Comparison of ENCODE assay signal across 9 cellular contexts in the genomic region with DNA sequence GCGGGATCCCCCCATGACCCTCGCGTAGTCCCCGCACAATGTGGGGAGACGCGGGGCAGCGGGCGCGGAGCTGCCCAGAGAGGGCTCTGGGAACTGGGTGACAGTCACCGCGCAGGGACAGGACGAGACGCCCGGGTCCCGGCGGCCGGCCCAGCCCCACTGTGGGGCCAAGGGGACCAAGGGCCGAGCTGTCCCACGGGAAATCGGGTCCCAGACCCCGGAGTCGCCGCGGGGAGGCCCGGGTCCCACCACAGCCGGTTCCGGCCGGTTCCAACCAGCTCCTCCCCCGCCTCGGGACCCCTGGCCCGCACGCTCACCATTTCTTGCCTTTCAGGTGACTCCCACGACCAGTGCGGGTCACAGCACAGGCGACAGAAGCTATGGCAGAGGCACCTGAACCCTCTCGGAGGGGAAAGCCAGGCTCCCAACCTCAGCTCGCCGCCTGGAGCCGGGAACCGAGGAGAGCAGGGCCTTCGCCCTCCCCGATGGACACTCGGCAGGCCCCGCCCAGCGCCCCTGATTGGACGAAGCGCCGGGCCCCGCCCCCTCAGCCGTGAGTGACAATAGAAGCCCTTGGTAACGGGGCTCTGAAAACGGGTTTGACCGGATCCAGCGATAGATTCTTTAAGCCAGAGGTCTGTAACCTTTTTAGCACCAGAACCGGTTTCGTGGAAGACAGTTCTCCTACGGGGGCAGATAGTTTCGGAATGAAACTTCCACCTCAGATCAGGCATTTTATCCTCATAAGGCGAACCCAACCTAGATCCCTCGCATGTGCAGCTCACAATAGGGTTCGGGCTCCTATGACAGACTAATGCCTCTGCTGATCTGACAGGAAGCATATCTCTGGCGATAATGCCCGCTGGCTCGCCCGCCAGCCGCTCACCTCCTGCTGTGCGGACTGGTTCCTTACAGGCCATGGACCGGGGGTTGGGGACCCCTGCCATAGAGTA. TPM values are rescaled to one million over a fixed set of nuclear protein-coding genes. Genes with fewer than 3 reads are reported as not detected.
DNase-seq lines count a peak whose midpoint lies in the region; ATAC-seq and TF ChIP-seq lines count a peak whose summit lies in the region.
"Had no signal": no experiment of that assay in that cellular context is flagged by ENCODE, and none has a peak within 500 bp of the region (broad histone marks: within the 10 kb centered on the region; RNA-seq: fewer than 3 reads in every experiment).

A gene (minus strand): TSS at position 460 of the 953 bp plus-strand sequence. CDS start 140 bp downstream, at position 320.

- intact Hi-C loops in Right ventricle myocardium inferior (cut with DNase I), result no loop called here
- intact Hi-C loops in testis (cut with DNase I; ENCODE audit: low total_unique reads), result no loop called here

- DNase-seq in SW 1271 (lab: John Stamatoyannopoulos, UW) (peak; percentile 72 to 93), adipocyte (ENCODE audit: low read depth) (peak; percentile 97), Right ventricle myocardium inferior (ENCODE audit: missing footprints) (peak; percentile 97), omental fat pad (ENCODE audit: low spot score) (peak; percentile 94), testis (peak; percentile 98)

- no peak for TF ChIP-seq CTCF in C4-2B (conservative IDR thresholded peaks at IDR 0.05)
- no peak for TF ChIP-seq CTCF in omental fat pad (IDR thresholded peaks at IDR 0.05)
- no peak for TF ChIP-seq CTCF in testis (IDR thresholded peaks at IDR 0.05)

- ATAC-seq in GM19463 (IDR thresholded peaks at IDR 0.05; ENCODE audit: unreplicated experiment) (peak; percentile 96), Right ventricle myocardium inferior (peak; percentile 100), omental fat pad (ENCODE audit: low FRiP score) (peak; percentile 99)

- peaks cover 8% of the 10 kb centered on the region for H3K4me1 ChIP-seq in adipocyte (ENCODE audit: control insufficient read depth, insufficient read depth, low read length)
- H3K4me1 ChIP-seq in testis, result peaks cover 7% of the 10 kb centered on the region

- H3K27ac ChIP-seq in C4-2B, result peak within 1 kb of the TSS; percentile 79
- peak within 1 kb of the TSS; percentile 90 to 93 for H3K27ac ChIP-seq in testis
- H3K27ac ChIP-seq: KMS-11 had no signal

- TF ChIP-seq RAD21 in Ishikawa (IDR thresholded peaks at IDR 0.05; ENCODE audit: low read depth), result no peak

- H3K36me3 ChIP-seq in adipocyte (ENCODE audit: control insufficient read depth, insufficient read depth, low read length, severe bottlenecking) (no peaks in the 10 kb centered on the region), testis (ENCODE audit: low read depth, missing control alignments) (no peaks in the 10 kb centered on the region)

- no peaks in the 10 kb centered on the region for H3K27me3 ChIP-seq in adipocyte (replicated peaks; ENCODE audit: control insufficient read depth, insufficient read depth, low read length)
- no peaks in the 10 kb centered on the region for H3K27me3 ChIP-seq in testis

- TF ChIP-seq EP300 in Ishikawa (IDR thresholded peaks at IDR 0.05; ENCODE audit: borderline replicate concordance), result no peak; the same call in 1 of the 2 replicates

- peak; percentile 79 for TF ChIP-seq POLR2A in testis (IDR thresholded peaks at IDR 0.05)

- H3K9me3 ChIP-seq in adipocyte (ENCODE audit: control insufficient read depth, low read length), result no peaks in the 10 kb centered on the region
- no peaks in the 10 kb centered on the region for H3K9me3 ChIP-seq in testis

- WGBS in testis, 2 donors, result 0 to 1% methylated on average over 11 to 68 of the region's 68 CpGs

- H3K4me3 ChIP-seq in adipocyte (ENCODE audit: low read length), result peak within 1 kb of the TSS; percentile 91
- peak within 1 kb of the TSS; percentile 85 to 91 for H3K4me3 ChIP-seq in testis

- peak within 1 kb of the TSS; percentile 89 for H3K9ac ChIP-seq in adipocyte (ENCODE audit: low read length)
- H3K9ac ChIP-seq: KMS-11 had no signal

TF ChIP-seq in Ishikawa, 13 proteins besides CTCF, POLR2A, EP300 and RAD21:
- no peak for TF ChIP-seq CEBPB (IDR thresholded peaks at IDR 0.05)
- no peak for TF ChIP-seq YY1 (IDR thresholded peaks at IDR 0.05; ENCODE audit: low read depth)
- no peak for TF ChIP-seq EGR1 (IDR thresholded peaks at IDR 0.05)
- peak; percentile 69 for TF ChIP-seq TAF1 (IDR thresholded peaks at IDR 0.05; ENCODE audit: low read depth)
- peak; percentile 66 for TF ChIP-seq TCF12 (IDR thresholded peaks at IDR 0.05; ENCODE audit: low read depth)
- TF ChIP-seq, protein P1, sequence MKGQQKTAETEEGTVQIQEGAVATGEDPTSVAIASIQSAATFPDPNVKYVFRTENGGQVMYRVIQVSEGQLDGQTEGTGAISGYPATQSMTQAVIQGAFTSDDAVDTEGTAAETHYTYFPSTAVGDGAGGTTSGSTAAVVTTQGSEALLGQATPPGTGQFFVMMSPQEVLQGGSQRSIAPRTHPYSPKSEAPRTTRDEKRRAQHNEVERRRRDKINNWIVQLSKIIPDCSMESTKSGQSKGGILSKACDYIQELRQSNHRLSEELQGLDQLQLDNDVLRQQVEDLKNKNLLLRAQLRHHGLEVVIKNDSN (IDR thresholded peaks at IDR 0.05), result no peak
- peak; percentile 46; the same call in 1 of the 2 replicates for TF ChIP-seq ZBTB7A (IDR thresholded peaks at IDR 0.05; ENCODE audit: low read depth)
- no peak for TF ChIP-seq CREB1 (IDR thresholded peaks at IDR 0.05; ENCODE audit: low read depth)
- TF ChIP-seq, protein P2, sequence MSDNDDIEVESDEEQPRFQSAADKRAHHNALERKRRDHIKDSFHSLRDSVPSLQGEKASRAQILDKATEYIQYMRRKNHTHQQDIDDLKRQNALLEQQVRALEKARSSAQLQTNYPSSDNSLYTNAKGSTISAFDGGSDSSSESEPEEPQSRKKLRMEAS (IDR thresholded peaks at IDR 0.05), result peak; percentile 45; the same call in 1 of the 2 replicates
- no peak for TF ChIP-seq NFIC (IDR thresholded peaks at IDR 0.05)
- TF ChIP-seq TEAD4 (IDR thresholded peaks at IDR 0.05), result no peak
- TF ChIP-seq, protein P3, sequence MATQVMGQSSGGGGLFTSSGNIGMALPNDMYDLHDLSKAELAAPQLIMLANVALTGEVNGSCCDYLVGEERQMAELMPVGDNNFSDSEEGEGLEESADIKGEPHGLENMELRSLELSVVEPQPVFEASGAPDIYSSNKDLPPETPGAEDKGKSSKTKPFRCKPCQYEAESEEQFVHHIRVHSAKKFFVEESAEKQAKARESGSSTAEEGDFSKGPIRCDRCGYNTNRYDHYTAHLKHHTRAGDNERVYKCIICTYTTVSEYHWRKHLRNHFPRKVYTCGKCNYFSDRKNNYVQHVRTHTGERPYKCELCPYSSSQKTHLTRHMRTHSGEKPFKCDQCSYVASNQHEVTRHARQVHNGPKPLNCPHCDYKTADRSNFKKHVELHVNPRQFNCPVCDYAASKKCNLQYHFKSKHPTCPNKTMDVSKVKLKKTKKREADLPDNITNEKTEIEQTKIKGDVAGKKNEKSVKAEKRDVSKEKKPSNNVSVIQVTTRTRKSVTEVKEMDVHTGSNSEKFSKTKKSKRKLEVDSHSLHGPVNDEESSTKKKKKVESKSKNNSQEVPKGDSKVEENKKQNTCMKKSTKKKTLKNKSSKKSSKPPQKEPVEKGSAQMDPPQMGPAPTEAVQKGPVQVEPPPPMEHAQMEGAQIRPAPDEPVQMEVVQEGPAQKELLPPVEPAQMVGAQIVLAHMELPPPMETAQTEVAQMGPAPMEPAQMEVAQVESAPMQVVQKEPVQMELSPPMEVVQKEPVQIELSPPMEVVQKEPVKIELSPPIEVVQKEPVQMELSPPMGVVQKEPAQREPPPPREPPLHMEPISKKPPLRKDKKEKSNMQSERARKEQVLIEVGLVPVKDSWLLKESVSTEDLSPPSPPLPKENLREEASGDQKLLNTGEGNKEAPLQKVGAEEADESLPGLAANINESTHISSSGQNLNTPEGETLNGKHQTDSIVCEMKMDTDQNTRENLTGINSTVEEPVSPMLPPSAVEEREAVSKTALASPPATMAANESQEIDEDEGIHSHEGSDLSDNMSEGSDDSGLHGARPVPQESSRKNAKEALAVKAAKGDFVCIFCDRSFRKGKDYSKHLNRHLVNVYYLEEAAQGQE (IDR thresholded peaks at IDR 0.05; ENCODE audit: low read depth), result no peak
- TF ChIP-seq FOXM1 (IDR thresholded peaks at IDR 0.05; ENCODE audit: borderline replicate concordance, low read depth), result peak; percentile 41; the same call in 1 of the 2 replicates

RNA-seq across cellular contexts. Expression of the gene that starts here (rescaled TPM):
- 2.6 TPM for total RNA-seq in Right ventricle myocardium inferior
- total RNA-seq in omental fat pad, result 1 to 10 TPM; 3.2 to 5.2 (median 3.5) TPM
- total RNA-seq in testis, result 10 to 100 TPM; 26.1 to 43.4 TPM
- 46.6 TPM for polyA plus RNA-seq in testis (ENCODE audit: insufficient read depth, low read depth, low replicate concordance)

Comparison
In these comparisons a context has a peak if more than half of its experiments do, and no peak if none do; other contexts are left out.
1. Peak in every context shown above with its lines: DNase-seq, ATAC-seq, H3K4me3 ChIP-seq and H3K27ac ChIP-seq.